Comparison of ENCODE assay signal across 8 cellular contexts in the genomic region with DNA sequence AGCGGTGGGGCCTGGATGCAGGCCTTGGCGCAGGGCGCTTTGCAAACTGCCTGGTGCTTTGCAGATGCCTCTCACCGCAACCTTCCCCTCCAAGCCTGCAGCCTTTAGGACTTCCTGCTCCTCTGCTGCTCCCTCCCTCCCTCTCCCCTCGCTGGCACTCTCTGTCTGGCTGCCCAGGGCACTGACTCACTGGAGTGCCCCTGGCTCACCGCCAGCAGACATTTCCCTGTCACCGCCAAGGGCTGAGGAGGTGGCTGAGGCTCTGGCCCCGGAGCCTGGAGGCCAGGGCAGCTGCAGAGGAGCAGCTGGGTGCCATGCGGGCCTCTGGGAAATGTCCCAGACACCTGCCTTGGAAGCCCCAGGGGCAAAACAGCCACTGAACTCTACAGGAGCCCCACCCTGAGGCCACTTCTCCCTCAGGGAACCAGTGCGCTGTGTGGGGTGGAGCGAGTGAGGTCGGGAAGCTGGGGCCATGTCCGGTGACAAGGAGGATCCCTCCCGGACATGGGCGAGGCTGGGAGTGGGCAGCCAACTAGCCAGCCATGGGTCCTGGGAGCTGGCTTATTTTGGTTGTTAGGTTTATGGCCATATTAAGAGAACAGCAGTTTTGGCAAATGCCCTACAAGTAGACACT. TPM values are rescaled to one million over a fixed set of nuclear protein-coding genes. Genes with fewer than 3 reads are reported as not detected.
DNase-seq lines count a peak whose midpoint lies in the region; ATAC-seq and TF ChIP-seq lines count a peak whose summit lies in the region.

No MANE protein-coding gene starts in this region.

- no peaks in the 10 kb centered on the region for H3K36me3 ChIP-seq in H7 (replicated peaks; ENCODE audit: control insufficient read depth, insufficient read depth, low read length)

- CTCF ChIA-PET in CD4-positive, alpha-beta T cell (lab: Charles Lee), result interaction anchor here (1.8 kb wide), 1 partner anchor 21 kb away, joined by 4 read pairs; no protein-coding TSS in a partner anchor

- no peaks in the 10 kb centered on the region for H3K9me3 ChIP-seq in CD4-positive, alpha-beta T cell (ENCODE audit: control insufficient read depth, low read length)

- no peak overlapping the region for H3K4me3 ChIP-seq in foreskin fibroblast (ENCODE audit: low read depth in 1 of 2, low read length in 2 of 2)
- no peak overlapping the region for H3K4me3 ChIP-seq in H7 (ENCODE audit: insufficient read depth, low read depth, low read length)

- H3K9me3 Mint-ChIP-seq in CD4-positive, alpha-beta T cell, result no peaks in the 10 kb centered on the region

- H3K27ac Mint-ChIP-seq in CD4-positive, alpha-beta T cell, result no peak overlapping the region

- peak; percentile 50 for ATAC-seq in CD4-positive, alpha-beta T cell (ENCODE audit: poor library complexity)
- peak; percentile 54 for ATAC-seq in HG02678 (IDR thresholded peaks at IDR 0.05; ENCODE audit: unreplicated experiment)
- no peak for ATAC-seq in HG02852 (IDR thresholded peaks at IDR 0.05; ENCODE audit: unreplicated experiment)

- H3K36me3 Mint-ChIP-seq in CD4-positive, alpha-beta T cell (ENCODE audit: low read depth), result no peaks in the 10 kb centered on the region

- H3K27me3 ChIP-seq in CD4-positive, alpha-beta T cell (ENCODE audit: control insufficient read depth, insufficient read depth, low read length), result no peaks in the 10 kb centered on the region
- no peaks in the 10 kb centered on the region for H3K27me3 ChIP-seq in H7 (ENCODE audit: control insufficient read depth, insufficient read depth, low read length)

- peak in 8 of 10 experiments; percentile 13 to 44 (median 24) for DNase-seq in CD4-positive, alpha-beta T cell
- DNase-seq in NCI-H446 treated with DMSO at 0.1 percent for 48 hours (lab: John Stamatoyannopoulos, UW), result peak; percentile 69
- DNase-seq in activated CD8-positive, alpha-beta memory T cell treated with anti-CD3 and anti-CD28 coated beads, Interleukin-2, amount 50 U/mL, for 4 hours, result peak; percentile 31
- DNase-seq in foreskin fibroblast, result peak; percentile 91 to 95
- DNase-seq in putamen (ENCODE audit: low spot score), result peak; percentile 17
- DNase-seq in H7, result no peak

- H3K27ac ChIP-seq in CD4-positive, alpha-beta T cell (ENCODE audit: low read depth, low read length), result no peak overlapping the region

- H3K4me1 Mint-ChIP-seq in CD4-positive, alpha-beta T cell (ENCODE audit: low read depth), result no peaks in the 10 kb centered on the region

- POLR2A ChIA-PET in CD4-positive, alpha-beta T cell (lab: Charles Lee), result interaction anchor here (0.6 kb wide), 1 partner anchor 391 kb away, joined by 3 read pairs; no protein-coding TSS in a partner anchor

- intact Hi-C loops in CD4-positive, alpha-beta T cell (cut with DNase I, micrococcal nuclease), result loop anchor here in 1 of 2 experiments (5.0 to 10.0 kb wide), 3 partner anchors 981 to 1088 kb away; partner anchors contain the start of gene CFAP90

- H3K27me3 Mint-ChIP-seq in CD4-positive, alpha-beta T cell, result no peaks in the 10 kb centered on the region

- H3K4me3 Mint-ChIP-seq in CD4-positive, alpha-beta T cell, result no peak overlapping the region

- TF ChIP-seq CTCF in CD4-positive, alpha-beta T cell (IDR thresholded peaks at IDR 0.05), result no peak
- TF ChIP-seq CTCF in foreskin fibroblast (IDR thresholded peaks at IDR 0.05; ENCODE audit: low read depth, low read length), result no peak

RNA-seq across cellular contexts. Expression of gene TENT4A, which starts 53.4 kb away (rescaled TPM):
- total RNA-seq in CD4-positive, alpha-beta T cell, result 10 to 100 TPM; 49.2 to 51.9 TPM
- total RNA-seq in H7 (2014; rRNA removed; shearing (Covaris generic)), result 10.2 and 12.7 TPM in 2 replicates
